Comparison of ENCODE assay signal across 10 cellular contexts in the genomic region with DNA sequence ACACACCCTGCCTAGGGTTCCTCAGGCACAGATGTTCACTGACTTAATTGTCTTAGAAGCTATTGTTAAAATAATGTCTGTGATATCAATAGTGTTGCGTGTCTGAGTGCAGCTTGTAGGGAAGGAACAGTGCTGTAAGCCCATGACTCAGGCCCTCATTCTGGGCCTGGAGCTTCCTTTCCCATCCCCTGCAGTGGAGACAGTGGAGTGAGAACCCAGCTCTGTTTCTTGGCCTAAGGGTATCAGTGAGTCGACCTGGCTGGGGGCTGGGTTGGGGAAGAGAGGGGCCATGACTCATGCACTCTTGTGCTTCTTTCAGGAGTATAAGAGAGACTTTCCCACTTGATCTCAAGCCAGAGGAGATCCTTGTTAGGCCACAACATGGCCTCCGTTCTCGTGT.
A peak's percentile ranks its signal among the peaks of the same experiment; 100 is the strongest.
DNase-seq lines count a peak whose midpoint lies in the region; ATAC-seq and TF ChIP-seq lines count a peak whose summit lies in the region.
"Had no signal": no experiment of that assay in that cellular context is flagged by ENCODE, and none has a peak within 500 bp of the region (broad histone marks: within the 10 kb centered on the region; RNA-seq: fewer than 3 reads in every experiment).

No MANE protein-coding gene starts in this region.

- H3K9me3 ChIP-seq in GM23248 (ENCODE audit: low read depth) (no peaks in the 10 kb centered on the region), endodermal cell (ENCODE audit: control insufficient read depth, low read length) (no peaks in the 10 kb centered on the region)

- H3K36me3 ChIP-seq in GM23248 (ENCODE audit: low read depth) (no peaks in the 10 kb centered on the region), kidney epithelial cell (ENCODE audit: control insufficient read depth, insufficient read depth, low read length) (no peaks in the 10 kb centered on the region), endodermal cell (ENCODE audit: control insufficient read depth, insufficient read depth, low read length) (no peaks in the 10 kb centered on the region)

- in situ Hi-C loops in GM23248 (cut with MboI), result no loop called here

- H2AFZ ChIP-seq in GM23248, result no peak overlapping the region

- no peaks in the 10 kb centered on the region for H3F3A ChIP-seq in GM23248 (ENCODE audit: insufficient read depth)

- ATAC-seq in HG03097 (IDR thresholded peaks at IDR 0.05; ENCODE audit: low FRiP score, unreplicated experiment) (no peak), HG03342 (IDR thresholded peaks at IDR 0.05; ENCODE audit: unreplicated experiment) (no peak)

- no peaks in the 10 kb centered on the region for H3K9me2 ChIP-seq in GM23248 (ENCODE audit: insufficient read depth)

- H3K4me1 ChIP-seq in GM23248 (ENCODE audit: insufficient read depth), result no peaks in the 10 kb centered on the region
- no peaks in the 10 kb centered on the region for H3K4me1 ChIP-seq in endodermal cell (ENCODE audit: control insufficient read depth, insufficient read depth, low read length)

- no peak overlapping the region for H3K4me3 Mint-ChIP-seq in endodermal cell
- H3K4me3 Mint-ChIP-seq: activated naive CD8-positive, alpha-beta T cell had no signal

- no peaks in the 10 kb centered on the region for H3K9me3 Mint-ChIP-seq in endodermal cell

- no peaks in the 10 kb centered on the region for H4K20me1 ChIP-seq in GM23248 (ENCODE audit: insufficient read depth)

- DNase-seq in NCI-H1092 treated with DMSO at 0.1 percent for 48 hours (lab: John Stamatoyannopoulos, UW) (peak; percentile 29), NCI-H1092 (lab: John Stamatoyannopoulos, UW) (no peak), GM23248 (peak; percentile 51), SKM-1 (lab: John Stamatoyannopoulos, UW; ENCODE audit: unreplicated experiment) (peak; percentile 82), kidney epithelial cell (ENCODE audit: low read depth) (peak; percentile 48), endodermal cell (no peak)
- DNase-seq: SHP77 had no signal

- no peaks in the 10 kb centered on the region for H3K36me3 Mint-ChIP-seq in endodermal cell (ENCODE audit: low read depth)
- H3K36me3 Mint-ChIP-seq: activated naive CD8-positive, alpha-beta T cell had no signal

- H3K79me2 ChIP-seq in GM23248 (ENCODE audit: insufficient read depth), result no peaks in the 10 kb centered on the region

- H3K27ac ChIP-seq in GM23248 (no peak overlapping the region), endodermal cell (ENCODE audit: low read depth, low read length) (no peak overlapping the region)

- no peaks in the 10 kb centered on the region for H3K27me3 Mint-ChIP-seq in endodermal cell (ENCODE audit: insufficient read depth)

- H3K27me3 ChIP-seq in GM23248 (replicated peaks; ENCODE audit: insufficient read depth) (no peaks in the 10 kb centered on the region), kidney epithelial cell (ENCODE audit: control insufficient read depth, insufficient read depth, low read length) (no peaks in the 10 kb centered on the region), endodermal cell (ENCODE audit: control insufficient read depth, insufficient read depth, low read length, poor library complexity, severe bottlenecking) (no peaks in the 10 kb centered on the region)

- H3K4me3 ChIP-seq in GM23248 (no peak overlapping the region), kidney epithelial cell (ENCODE audit: low read depth, low read length) (no peak overlapping the region), endodermal cell (ENCODE audit: low read length) (no peak overlapping the region)

- no peak overlapping the region for H3K4me2 ChIP-seq in GM23248 (ENCODE audit: unreplicated experiment)

- H3K9ac ChIP-seq in GM23248 (no peak overlapping the region), endodermal cell (ENCODE audit: extremely low read depth, low read length, poor library complexity, severe bottlenecking) (no peak overlapping the region)

- peaks cover 7% of the 10 kb centered on the region for H3K4me1 Mint-ChIP-seq in endodermal cell

- WGBS in GM23248 (ENCODE audit: low coverage in 1 of 2, low lambda C conversion rate in 2 of 2, missing lambda C conversion rate in 2 of 2), 2 experiments, result 68 to 80% methylated on average over 4 of the region's 4 CpGs
- 84 to 94% methylated on average over 3 to 4 of the region's 4 CpGs for WGBS in endodermal cell (ENCODE audit: insufficient coverage in 1 of 2, insufficient read length in 1 of 2), 2 experiments

- no peak overlapping the region for H3K27ac Mint-ChIP-seq in endodermal cell
- H3K27ac Mint-ChIP-seq: activated naive CD8-positive, alpha-beta T cell had no signal

- TF ChIP-seq CTCF in kidney epithelial cell (IDR thresholded peaks at IDR 0.05; ENCODE audit: insufficient read depth, low read length, poor library complexity, severe bottlenecking) (no peak), endodermal cell (conservative IDR thresholded peaks at IDR 0.05) (no peak)

Comparison
In these comparisons a context has a peak if more than half of its experiments do, and no peak if none do; other contexts are left out.
1. DNase-seq: peak in NCI-H1092 treated with DMSO at 0.1 percent for 48 hours (single experiment), GM23248 (single experiment), SKM-1 (single experiment) and kidney epithelial cell (single experiment); none in NCI-H1092 (single experiment) and endodermal cell (single experiment).